In genomic region chr6:77467038-77467437, GRCh38 we compare ENCODE assay signal across 2 cellular contexts.
TF ChIP-seq lines count a peak whose summit lies in the region.

No MANE protein-coding gene starts in this region.

TF ChIP-seq in liver, 16 proteins besides CTCF, POLR2A, EP300 and RAD21 (continued from another document):
- TF ChIP-seq ZBTB33 (IDR thresholded peaks at IDR 0.05) = no peak
- no peak for TF ChIP-seq MAX (IDR thresholded peaks at IDR 0.05)
- no peak for TF ChIP-seq NR2F2 (IDR thresholded peaks at IDR 0.05)
- no peak for TF ChIP-seq SP1 (IDR thresholded peaks at IDR 0.05)
- TF ChIP-seq FOXA1 (IDR thresholded peaks at IDR 0.05) = no peak
- no peak for TF ChIP-seq HNF4G (IDR thresholded peaks at IDR 0.05)

TF ChIP-seq in HepG2, 621 proteins besides CTCF, POLR2A, EP300 and RAD21 (continued from another document):
- no peak for TF ChIP-seq CBX2 (IDR thresholded peaks at IDR 0.05; ENCODE audit: low read depth, low read length)
- no peak for TF ChIP-seq CBX2 (CRISPR knock-in tag; IDR thresholded peaks at IDR 0.05; ENCODE audit: low read depth)
- TF ChIP-seq HNF1A (IDR thresholded peaks at IDR 0.05; ENCODE audit: low read depth) = no peak
- no peak for TF ChIP-seq HNF1A (CRISPR knock-in tag; IDR thresholded peaks at IDR 0.05; ENCODE audit: borderline replicate concordance)
- no peak for TF ChIP-seq ZNF569 (CRISPR knock-in tag; IDR thresholded peaks at IDR 0.05; ENCODE audit: borderline replicate concordance)
- no peak for TF ChIP-seq MED13 (CRISPR knock-in tag; IDR thresholded peaks at IDR 0.05)
- no peak for TF ChIP-seq ZSCAN30 (CRISPR knock-in tag; IDR thresholded peaks at IDR 0.05)
- TF ChIP-seq GMEB2 (CRISPR knock-in tag; IDR thresholded peaks at IDR 0.05; ENCODE audit: low read depth) = no peak
- no peak for TF ChIP-seq ZFP91 (CRISPR knock-in tag; IDR thresholded peaks at IDR 0.05; ENCODE audit: borderline replicate concordance)
- TF ChIP-seq ZFP62 (CRISPR knock-in tag; IDR thresholded peaks at IDR 0.05) = no peak
- TF ChIP-seq HBP1 (CRISPR knock-in tag; IDR thresholded peaks at IDR 0.05; ENCODE audit: low read depth) = no peak
- no peak for TF ChIP-seq RXRA (CRISPR knock-in tag; IDR thresholded peaks at IDR 0.05)
